Comparison of ENCODE assay signal across 8 cellular contexts in genomic region chr1:165697881-165698842, GRCh38. TPM values are rescaled to one million over a fixed set of nuclear protein-coding genes. Genes with fewer than 3 reads are reported as not detected.
DNase-seq lines count a peak whose midpoint lies in the region; ATAC-seq and TF ChIP-seq lines count a peak whose summit lies in the region.

Gene ALDH9A1 (minus strand): TSS chr1:165698562. CDS start chr1:165698558, 4 bp downstream.

- peak within 1 kb of the TSS; percentile 68 for H3K9ac ChIP-seq in mammary epithelial cell (ENCODE audit: insufficient read depth, low read length)

- CTCF ChIA-PET in mammary epithelial cell (lab: Charles Lee; ENCODE audit: low non-redundant PET) = interaction anchor here (0.6 to 0.7 kb wide), 2 partner anchors 66 to 128 kb away, joined by 3 read pairs; no protein-coding TSS in a partner anchor

- H3K27ac ChIP-seq in WERI-Rb-1 (peak within 1 kb of the TSS; percentile 92), mammary epithelial cell (ENCODE audit: insufficient read depth, low read depth, low read length) (peak within 1 kb of the TSS; percentile 79)

- peak; percentile 93 for ATAC-seq in HG03175 (IDR thresholded peaks at IDR 0.05; ENCODE audit: unreplicated experiment)

- TF ChIP-seq CTCF in AG09319 (IDR thresholded peaks at IDR 0.05; ENCODE audit: low read depth, low read length) (peak; percentile 30), WERI-Rb-1 (IDR thresholded peaks at IDR 0.05; ENCODE audit: low read depth, low read length) (peak; percentile 49), mammary epithelial cell (conservative IDR thresholded peaks at IDR 0.05 in 1 of 2, IDR thresholded peaks at IDR 0.05 in 1 of 2; ENCODE audit: extremely low read depth in 1 of 2, insufficient read depth in 1 of 2, low read depth in 1 of 2, low read length in 2 of 2) (peak; percentile 1 to 34)

- DNase-seq in AG09319 (ENCODE audit: extremely low read depth, low read depth) (peak; percentile 52), NCI-H2227 (lab: John Stamatoyannopoulos, UW; ENCODE audit: unreplicated experiment) (peak; percentile 94), WERI-Rb-1 (peak; percentile 94), mammary epithelial cell (peak; percentile 80), iPS-NIHi7 (ENCODE audit: extremely low spot score) (peak; percentile 93), smooth muscle cell of the brain vasculature (ENCODE audit: low read depth, low spot score) (peak; percentile 43)

- peaks cover 35% of the 10 kb centered on the region for H3K79me2 ChIP-seq in mammary epithelial cell (ENCODE audit: insufficient read depth, low read length)

- H3K36me3 ChIP-seq in WERI-Rb-1 = peaks cover 11% of the 10 kb centered on the region
- peaks cover 3% of the 10 kb centered on the region for H3K36me3 ChIP-seq in mammary epithelial cell (ENCODE audit: insufficient read depth, low read length)

- WGBS in mammary epithelial cell (ENCODE audit: low coverage, missing lambda C conversion rate) = 2% methylated on average over 24 of the region's 69 CpGs

- H3K27me3 ChIP-seq in WERI-Rb-1 (ENCODE audit: insufficient read depth, low read depth, severe bottlenecking) (no peaks in the 10 kb centered on the region), mammary epithelial cell (ENCODE audit: insufficient read depth, low read length) (no peaks in the 10 kb centered on the region)

- peak within 1 kb of the TSS; percentile 94 for H3K4me2 ChIP-seq in mammary epithelial cell (ENCODE audit: insufficient read depth, low read depth, low read length)

- H3K9me3 ChIP-seq in WERI-Rb-1 (ENCODE audit: severe bottlenecking) (no peaks in the 10 kb centered on the region), mammary epithelial cell (replicated peaks; ENCODE audit: insufficient read depth, low read length) (no peaks in the 10 kb centered on the region)

- peak; percentile 96 for TF ChIP-seq POLR2A in GM18951 (IDR thresholded peaks at IDR 0.05; ENCODE audit: extremely low read depth, insufficient read depth, insufficient read length)

- BruUV-seq in mammary epithelial cell (replicated peaks; lab: Mats Ljungman, UMichigan) = TSS peak; percentile 88

- intact Hi-C loops in mammary epithelial cell (cut with micrococcal nuclease) = loop anchor here (1.0 kb wide), 2 partner anchors 67 to 97 kb away; partner anchors contain the start of gene MGST3

- H3K4me3 ChIP-seq in WERI-Rb-1 (ENCODE audit: low read depth, low read length) = peak within 1 kb of the TSS; percentile 82
- H3K4me3 ChIP-seq in mammary epithelial cell (replicated peaks in 1 of 3; ENCODE audit: insufficient read depth in 1 of 3, low read depth in 2 of 3, low read length in 3 of 3) = peak within 1 kb of the TSS; percentile 57 to 87 (median 79)

- dilution Hi-C loops in mammary epithelial cell (cut with HindIII; ENCODE audit: low sequenced_read_pairs) = loop anchor here (10.0 kb wide), 1 partner anchor 63 kb away; the partner anchor contains the start of gene MGST3

- peaks cover 13% of the 10 kb centered on the region for H3K4me1 ChIP-seq in mammary epithelial cell (ENCODE audit: insufficient read depth, low read length)

- H4K20me1 ChIP-seq in mammary epithelial cell (ENCODE audit: insufficient read depth, low read length) = no peaks in the 10 kb centered on the region

- peak within 1 kb of the TSS; percentile 99 for H2AFZ ChIP-seq in mammary epithelial cell (ENCODE audit: low read depth, low read length)

- in situ Hi-C loops in GM18951 (cut with MboI; ENCODE audit: low sequenced_read_pairs, unreplicated experiment) (no loop called here), mammary epithelial cell (cut with MboI; ENCODE audit: low sequenced_read_pairs in 2 of 2) (no loop called here)

RNA-seq across cellular contexts. Expression of gene ALDH9A1, which starts in this region (rescaled TPM):
- total RNA-seq in mammary epithelial cell = 10 to 100 TPM; 51.2 to 55.2 TPM
- 58.8 TPM for polyA plus RNA-seq in mammary epithelial cell
- polyA minus RNA-seq in mammary epithelial cell = 78.5 TPM

Comparison
In these comparisons a context has a peak if more than half of its experiments do, and no peak if none do; other contexts are left out.
1. Peak in every context shown above with its lines: DNase-seq, ATAC-seq, H3K4me3 ChIP-seq and H3K27ac ChIP-seq.
2. DNase-seq: peak in every context shown above with its lines; median percentile 94 in NCI-H2227; 94 in WERI-Rb-1; 93 in iPS-NIHi7; 80 in mammary epithelial cell; 52 in AG09319; 43 in smooth muscle cell of the brain vasculature.